11 cellular contexts compared by ENCODE assay signal in genomic region chr12:63916561-63917476, GRCh38.
DNase-seq lines count a peak whose midpoint lies in the region; ATAC-seq, FAIRE-seq and TF ChIP-seq lines count a peak whose summit lies in the region.
"Had no signal": no experiment of that assay in that cellular context is flagged by ENCODE, and none has a peak within 500 bp of the region (broad histone marks: within the 10 kb centered on the region; RNA-seq: fewer than 3 reads in every experiment).

No MANE protein-coding gene starts in this region.

- peaks cover 14% of the 10 kb centered on the region for H3K4me1 ChIP-seq in ovary (ENCODE audit: insufficient read depth)
- H3K4me1 ChIP-seq: prostate gland had no signal

- no peak for TF ChIP-seq EP300 in ovary (IDR thresholded peaks at IDR 0.05)

- FAIRE-seq in RCC 7860 (lab: Jason Lieb, UNC), result peak; percentile 78
- FAIRE-seq: colon had no signal

- TF ChIP-seq CTCF in endothelial cell (IDR thresholded peaks at IDR 0.05; ENCODE audit: unreplicated experiment), result no peak
- TF ChIP-seq CTCF in ovary (IDR thresholded peaks at IDR 0.05), result no peak
- TF ChIP-seq CTCF in GM20000 (IDR thresholded peaks at IDR 0.05; ENCODE audit: extremely low read depth, missing control alignments), result no peak

- ATAC-seq in GM21515 (IDR thresholded peaks at IDR 0.05; ENCODE audit: unreplicated experiment) (no peak), HG02981 (IDR thresholded peaks at IDR 0.05; ENCODE audit: unreplicated experiment) (no peak)

- H3K36me3 Mint-ChIP-seq in endothelial cell (ENCODE audit: low read depth, unreplicated experiment), result no peaks in the 10 kb centered on the region

- no peaks in the 10 kb centered on the region for H3K9me3 ChIP-seq in ovary
- H3K9me3 ChIP-seq: prostate gland had no signal

- no peak for TF ChIP-seq POLR2A in ovary (IDR thresholded peaks at IDR 0.05)

- no peaks in the 10 kb centered on the region for H3K9me3 Mint-ChIP-seq in endothelial cell (ENCODE audit: unreplicated experiment)

- no peak overlapping the region for H3K4me3 ChIP-seq in ovary
- H3K4me3 ChIP-seq: prostate gland had no signal

- H3K36me3 ChIP-seq in ovary, result no peaks in the 10 kb centered on the region
- H3K36me3 ChIP-seq: prostate gland had no signal

- peaks cover 3% of the 10 kb centered on the region for H3K27me3 Mint-ChIP-seq in endothelial cell (ENCODE audit: unreplicated experiment)

- H3K27me3 ChIP-seq in ovary, result no peaks in the 10 kb centered on the region

- peak; percentile 57 for DNase-seq in Daoy (ENCODE audit: low read depth)
- peak; percentile 47 for DNase-seq in RCC 7860 (ENCODE audit: low spot score)
- DNase-seq in endothelial cell (ENCODE audit: low spot score), result no peak
- DNase-seq in pons (ENCODE audit: low spot score), result peak; percentile 38
- no peak for DNase-seq in ovary
- no peak for DNase-seq in GM20000 (ENCODE audit: low spot score)
- DNase-seq: DMS 273 treated with DMSO at 0.1 percent for 48 hours had no signal

- H3K27ac Mint-ChIP-seq in endothelial cell (ENCODE audit: unreplicated experiment), result peak overlapping the region; percentile 42

- H3K4me3 Mint-ChIP-seq in endothelial cell (ENCODE audit: unreplicated experiment), result no peak overlapping the region

- H3K27ac ChIP-seq in ovary, result no peak overlapping the region
- H3K27ac ChIP-seq: prostate gland had no signal

- intact Hi-C loops in ovary (cut with DNase I), result no loop called here

- 69 to 80% (median 77%) methylated on average over 7 of the region's 7 CpGs for WGBS in ovary, 3 donors

- H3K4me1 Mint-ChIP-seq in endothelial cell (ENCODE audit: unreplicated experiment), result peaks cover 37% of the 10 kb centered on the region

Comparison
In these comparisons a context has a peak if more than half of its experiments do, and no peak if none do; other contexts are left out.
1. DNase-seq: peak in Daoy (single experiment), RCC 7860 (single experiment) and pons (single experiment); none in endothelial cell (single experiment), ovary (0 of 5) and GM20000 (single experiment).